33 cellular contexts compared by ENCODE assay signal in genomic region chr1:1899967-1900327, GRCh38. TPM values are rescaled to one million over a fixed set of nuclear protein-coding genes. Genes with fewer than 3 reads are reported as not detected.
"Had no signal": no experiment of that assay in that cellular context is flagged by ENCODE, and none has a peak within 500 bp of the region (broad histone marks: within the 10 kb centered on the region; RNA-seq: fewer than 3 reads in every experiment).

No MANE protein-coding gene starts in this region.

- H3K9me3 Mint-ChIP-seq: stimulated activated effector memory CD8-positive, alpha-beta T cell treated with anti-CD3 and anti-CD28 coated beads, Interleukin-12 subunit alpha, Interleukin-12 subunit beta, amount 100 ng/mL, for 72 hours; stimulated activated naive CD8-positive, alpha-beta T cell treated with anti-CD3 and anti-CD28 coated beads, Interleukin-15, Interleukin-2, amounts not matched to agents 100 ng/mL and 50 ng/mL, for 24 hours had no signal

- DNase-seq: activated CD4-positive, alpha-beta T cell treated with anti-CD3 and anti-CD28 coated beads for 36 hours; activated CD4-positive, CD25-positive, alpha-beta regulatory T cell; activated CD8-positive, alpha-beta memory T cell treated with anti-CD3 and anti-CD28 coated beads, Interleukin-2, amount 10 ng/mL, durations not matched to agents 7 days and 5 days; activated CD8-positive, alpha-beta T cell treated with anti-CD3 and anti-CD28 coated beads, Interleukin-2, amount 10 ng/mL, durations not matched to agents 7 days and 5 days; activated naive CD4-positive, alpha-beta T cell treated with Interleukin-2 at 50 U/mL for 16 hours; activated T-cell treated with anti-CD3 and anti-CD28 coated beads, Interleukin-2, amount 50 U/mL, for 48 hours; cerebellar nuclear complex; dorsolateral prefrontal cortex; effector memory CD4-positive, alpha-beta T cell; mesendoderm; nephron progenitor cell; retina; sigmoid colon; small intestine; stimulated activated CD4-positive, alpha-beta T cell treated with anti-CD3 and anti-CD28 coated beads, Interleukin-4, amount 100 ng/mL, for 24 hours; T-helper 1 cell; trophoblast cell had no signal

- H3K27ac ChIP-seq: adrenal gland, ascending aorta, cardiac muscle cell, coronary artery, dorsolateral prefrontal cortex, left lung, pancreas, prostate gland, sigmoid colon, thoracic aorta had no signal

- H3K4me1 ChIP-seq: left lung had no signal

- H3K27me3 ChIP-seq: adrenal gland, ascending aorta, cardiac muscle cell, pancreas had no signal

- H3K9me3 ChIP-seq: adrenal gland, ascending aorta, left lung, pancreas, prostate gland, sigmoid colon, thoracic aorta had no signal

- H3K4me3 ChIP-seq: adrenal gland, ascending aorta, cardiac muscle cell, coronary artery, dorsolateral prefrontal cortex, left lung, lung, pancreas, prostate gland, sigmoid colon, thoracic aorta had no signal

- H3K4me3 Mint-ChIP-seq: activated CD4-positive, alpha-beta T cell treated with anti-CD3 and anti-CD28 coated beads for 36 hours; activated CD8-positive, alpha-beta memory T cell treated with anti-CD3 and anti-CD28 coated beads, Interleukin-2, amount 10 ng/mL, durations not matched to agents 7 days and 5 days; activated CD8-positive, alpha-beta T cell treated with anti-CD3 and anti-CD28 coated beads, Interleukin-2, amount 10 ng/mL, durations not matched to agents 7 days and 5 days; activated naive CD8-positive, alpha-beta T cell; brain; nephron progenitor cell; stimulated activated effector memory CD8-positive, alpha-beta T cell treated with anti-CD3 and anti-CD28 coated beads, Interleukin-12 subunit alpha, Interleukin-12 subunit beta, amount 100 ng/mL, for 72 hours; stimulated activated naive CD8-positive, alpha-beta T cell treated with anti-CD3 and anti-CD28 coated beads, Interleukin-15, Interleukin-2, amounts not matched to agents 100 ng/mL and 50 ng/mL, for 24 hours had no signal

- H3K27me3 Mint-ChIP-seq: activated CD4-positive, alpha-beta T cell treated with anti-CD3 and anti-CD28 coated beads for 36 hours; activated naive CD8-positive, alpha-beta T cell; brain; stimulated activated naive CD8-positive, alpha-beta T cell treated with anti-CD3 and anti-CD28 coated beads, Interleukin-15, Interleukin-2, amounts not matched to agents 100 ng/mL and 50 ng/mL, for 24 hours had no signal

- H3K36me3 ChIP-seq: adrenal gland, ascending aorta, cardiac muscle cell, left lung, pancreas, prostate gland, sigmoid colon, thoracic aorta had no signal

- H3K36me3 Mint-ChIP-seq: activated CD8-positive, alpha-beta memory T cell treated with anti-CD3 and anti-CD28 coated beads, Interleukin-2, amount 10 ng/mL, durations not matched to agents 7 days and 5 days; activated naive CD8-positive, alpha-beta T cell; brain; stimulated activated effector memory CD8-positive, alpha-beta T cell treated with anti-CD3 and anti-CD28 coated beads, Interleukin-12 subunit alpha, Interleukin-12 subunit beta, amount 100 ng/mL, for 72 hours had no signal

- H3K27ac Mint-ChIP-seq: activated CD4-positive, alpha-beta T cell treated with anti-CD3 and anti-CD28 coated beads for 36 hours; activated CD8-positive, alpha-beta memory T cell treated with anti-CD3 and anti-CD28 coated beads, Interleukin-2, amount 10 ng/mL, durations not matched to agents 7 days and 5 days; activated CD8-positive, alpha-beta T cell treated with anti-CD3 and anti-CD28 coated beads, Interleukin-2, amount 10 ng/mL, durations not matched to agents 7 days and 5 days; activated naive CD8-positive, alpha-beta T cell; brain; nephron progenitor cell; stimulated activated effector memory CD8-positive, alpha-beta T cell treated with anti-CD3 and anti-CD28 coated beads, Interleukin-12 subunit alpha, Interleukin-12 subunit beta, amount 100 ng/mL, for 72 hours; stimulated activated naive CD8-positive, alpha-beta T cell treated with anti-CD3 and anti-CD28 coated beads, Interleukin-15, Interleukin-2, amounts not matched to agents 100 ng/mL and 50 ng/mL, for 24 hours had no signal

- ATAC-seq: activated CD4-positive, alpha-beta T cell treated with anti-CD3 and anti-CD28 coated beads for 36 hours; activated CD8-positive, alpha-beta memory T cell treated with anti-CD3 and anti-CD28 coated beads, Interleukin-2, amount 10 ng/mL, durations not matched to agents 7 days and 5 days; left lung; pancreas had no signal

RNA-seq across cellular contexts. Expression of gene CALML6, which starts 15.1 kb away (rescaled TPM):
- total RNA-seq: ascending aorta, epithelial cell of proximal tubule, frontal cortex, mononuclear cell, thoracic aorta had no signal

RNA-seq across cellular contexts. Expression of gene TMEM52, which starts 19.1 kb away (rescaled TPM):
- total RNA-seq: activated CD8-positive, alpha-beta memory T cell treated with anti-CD3 and anti-CD28 coated beads, Interleukin-2, amount 10 ng/mL, durations not matched to agents 7 days and 5 days; ascending aorta; thoracic aorta had no signal
